1 cellular context compared by ENCODE assay signal in genomic region chr13:49996951-49997895, GRCh38.
TF ChIP-seq lines count a peak whose summit lies in the region.

TRIM13 (plus strand) TSS chr13:49997042; CDS start chr13:50011941, 14,899 bp downstream.

TF ChIP-seq in GM12878, 131 proteins besides CTCF, POLR2A, EP300 and RAD21 (continued from another document and continues in another):
- TF ChIP-seq ZBTB40 (IDR thresholded peaks at IDR 0.05; ENCODE audit: borderline replicate concordance) = no peak
- peak; percentile 31; the same call in 1 of the 2 replicates for TF ChIP-seq TAF1 (IDR thresholded peaks at IDR 0.05; ENCODE audit: borderline replicate concordance, low read depth, low read length)
- TF ChIP-seq BACH1 (IDR thresholded peaks at IDR 0.05; ENCODE audit: borderline replicate concordance) = peak; percentile 67
- TF ChIP-seq IRF3 (IDR thresholded peaks at IDR 0.05) = no peak
- TF ChIP-seq ZNF622 (IDR thresholded peaks at IDR 0.05) = no peak
- TF ChIP-seq IKZF2 (IDR thresholded peaks at IDR 0.05) = peak; percentile 18 to 48; a peak in 3 of 4 replicates
- TF ChIP-seq NRF1 (conservative IDR thresholded peaks at IDR 0.05; ENCODE audit: low read depth, low read length) = no peak
- TF ChIP-seq GATAD2B (conservative IDR thresholded peaks at IDR 0.05; ENCODE audit: low read depth) = no peak; the same call in none of the 2 replicates
- no peak for TF ChIP-seq PAX5 (IDR thresholded peaks at IDR 0.05; ENCODE audit: borderline replicate concordance, low read depth, low read length)
- no peak for TF ChIP-seq SKIL (IDR thresholded peaks at IDR 0.05; ENCODE audit: low read depth, poor library complexity, severe bottlenecking)
- no peak for TF ChIP-seq RAD51 (IDR thresholded peaks at IDR 0.05)
- no peak for TF ChIP-seq SPI1 (IDR thresholded peaks at IDR 0.05; ENCODE audit: borderline replicate concordance, insufficient read depth, low read depth, low read length)
- TF ChIP-seq SMAD5 (IDR thresholded peaks at IDR 0.05; ENCODE audit: low read depth) = peak; percentile 62; the same call in 1 of the 2 replicates
- TF ChIP-seq NFIC (IDR thresholded peaks at IDR 0.05; ENCODE audit: low read depth, low read length) = 0 out of 2 replicates have a peak, but pooled peaks have one; percentile 31
- no peak for TF ChIP-seq KLF5 (IDR thresholded peaks at IDR 0.05; ENCODE audit: partially characterized antibody)
- no peak for TF ChIP-seq SREBF1 (IDR thresholded peaks at IDR 0.05; ENCODE audit: low read length)
- TF ChIP-seq WRNIP1 (IDR thresholded peaks at IDR 0.05; ENCODE audit: borderline replicate concordance, low read depth, low read length) = no peak
- TF ChIP-seq KDM1A (IDR thresholded peaks at IDR 0.05; ENCODE audit: borderline replicate concordance) = no peak
- 0 out of 2 replicates have a peak, but pooled peaks have one; percentile 4 for TF ChIP-seq ZNF687 (IDR thresholded peaks at IDR 0.05)
- TF ChIP-seq LARP7 (IDR thresholded peaks at IDR 0.05) = peak; percentile 87; the same call in 1 of the 2 replicates
- TF ChIP-seq CREM (IDR thresholded peaks at IDR 0.05; ENCODE audit: low read depth) = peak; percentile 36; the same call in 1 of the 2 replicates
- TF ChIP-seq TARDBP (IDR thresholded peaks at IDR 0.05; ENCODE audit: borderline replicate concordance) = no peak
- no peak for TF ChIP-seq USF2 (IDR thresholded peaks at IDR 0.05; ENCODE audit: borderline replicate concordance, low read depth, low read length)
- TF ChIP-seq SUZ12 (IDR thresholded peaks at IDR 0.05; ENCODE audit: unreplicated experiment) = no peak
- no peak for TF ChIP-seq CHD1 (IDR thresholded peaks at IDR 0.05; ENCODE audit: low read depth, low read length)
- no peak for TF ChIP-seq TCF7 (IDR thresholded peaks at IDR 0.05; ENCODE audit: borderline replicate concordance)
- TF ChIP-seq STAT1 (conservative IDR thresholded peaks at IDR 0.05) = 0 out of 2 replicates have a peak, but pooled peaks have one; percentile 56
- 0 out of 2 replicates have a peak, but pooled peaks have one; percentile 18 for TF ChIP-seq ELK1 (IDR thresholded peaks at IDR 0.05; ENCODE audit: low read depth, low read length)
- peak; percentile 25 for TF ChIP-seq BCL3 (IDR thresholded peaks at IDR 0.05; ENCODE audit: borderline replicate concordance, insufficient read depth, low read depth, low read length, poor library complexity, severe bottlenecking)
- TF ChIP-seq TBL1XR1 (IDR thresholded peaks at IDR 0.05; ENCODE audit: low read depth, low read length) = no peak; the same call in 1 of the 2 replicates
- no peak for TF ChIP-seq ZBTB33 (IDR thresholded peaks at IDR 0.05)
- no peak for TF ChIP-seq STAT3 (IDR thresholded peaks at IDR 0.05; ENCODE audit: low read depth, low read length)
- peak; percentile 22 for TF ChIP-seq E2F8 (IDR thresholded peaks at IDR 0.05; ENCODE audit: low read depth, partially characterized antibody)
- no peak for TF ChIP-seq ZBED1 (IDR thresholded peaks at IDR 0.05; ENCODE audit: borderline replicate concordance)
- TF ChIP-seq ZNF24 (IDR thresholded peaks at IDR 0.05) = peak; percentile 54; the same call in 1 of the 2 replicates
- peak; percentile 75; the same call in 1 of the 2 replicates for TF ChIP-seq ZNF207 (IDR thresholded peaks at IDR 0.05; ENCODE audit: borderline replicate concordance)
- TF ChIP-seq RFX5 (IDR thresholded peaks at IDR 0.05; ENCODE audit: low read depth, low read length) = no peak
- TF ChIP-seq PKNOX1 (IDR thresholded peaks at IDR 0.05) = no peak
